ENCODE assay signal across 11 cellular contexts in genomic region chr5:108769352-108769751, GRCh38. TPM values are rescaled to one million over a fixed set of nuclear protein-coding genes. Genes with fewer than 3 reads are reported as not detected.
DNase-seq lines count a peak whose midpoint lies in the region; ATAC-seq lines count a peak whose summit lies in the region.
"Had no signal": no experiment of that assay in that cellular context is flagged by ENCODE, and none has a peak within 500 bp of the region (broad histone marks: within the 10 kb centered on the region; RNA-seq: fewer than 3 reads in every experiment).

No MANE protein-coding gene starts in this region.

- no peaks in the 10 kb centered on the region for H3K27me3 Mint-ChIP-seq in naive thymus-derived CD8-positive, alpha-beta T cell

- H3K36me3 Mint-ChIP-seq in naive thymus-derived CD8-positive, alpha-beta T cell: peaks cover 0 to 21% (median 13%) of the 10 kb centered on the region in 3 donors

- POLR2A ChIA-PET in naive thymus-derived CD8-positive, alpha-beta T cell (lab: Charles Lee): no interaction called here

- peak overlapping the region in 6 of 10 donors; percentile 5 to 29 (median 14) for H3K27ac Mint-ChIP-seq in naive thymus-derived CD8-positive, alpha-beta T cell

- peaks cover 0 to 6% (median 0%) of the 10 kb centered on the region in 9 donors for H3K9me3 Mint-ChIP-seq in naive thymus-derived CD8-positive, alpha-beta T cell

- peaks cover 6 to 12% (median 9%) of the 10 kb centered on the region in 4 donors for H3K4me1 Mint-ChIP-seq in naive thymus-derived CD8-positive, alpha-beta T cell

- peak overlapping the region in 3 of 10 donors; percentile 2 to 22 (median 16) for H3K4me3 Mint-ChIP-seq in naive thymus-derived CD8-positive, alpha-beta T cell

- no peak for DNase-seq in naive thymus-derived CD8-positive, alpha-beta T cell
- DNase-seq in DMS114 treated with DMSO at 0.1 percent for 48 hours (lab: John Stamatoyannopoulos, UW; ENCODE audit: unreplicated experiment): no peak
- DNase-seq in A172 (ENCODE audit: low spot score): no peak
- no peak for DNase-seq in stimulated activated CD4-positive, alpha-beta T cell treated with anti-CD3 and anti-CD28 coated beads, Interleukin-4, amount 100 ng/mL, for 1 hour
- DNase-seq in effector CD4-positive, alpha-beta T cell: no peak
- DNase-seq: Caco-2, erythroblast, NCI-H524 had no signal

- ATAC-seq in GM18909 (IDR thresholded peaks at IDR 0.05; ENCODE audit: poor library complexity, unreplicated experiment) (peak; percentile 79), GM21723 (IDR thresholded peaks at IDR 0.05; ENCODE audit: unreplicated experiment) (peak; percentile 81), HG03521 (IDR thresholded peaks at IDR 0.05; ENCODE audit: unreplicated experiment) (peak; percentile 68)
- no peak for ATAC-seq in naive thymus-derived CD8-positive, alpha-beta T cell

RNA-seq across cellular contexts. Expression of gene FER, which starts 21.7 kb away (rescaled TPM):
- total RNA-seq in naive thymus-derived CD8-positive, alpha-beta T cell: 10 to 100 TPM; 11.4 to 13.8 TPM
- 10 to 100 TPM in 1 of 3 donors, 1 to 10 TPM in 2; 8.8 to 15.0 (median 8.9) TPM for polyA plus RNA-seq in naive thymus-derived CD8-positive, alpha-beta T cell
- 16.5 and 29.3 TPM in 2 replicates for total RNA-seq in A172 (2014; rRNA removed; shearing (Covaris generic))

Comparison
In these comparisons a context has a peak if more than half of its experiments do, and no peak if none do; other contexts are left out.
1. ATAC-seq: peak in GM18909 (single experiment), GM21723 (single experiment) and HG03521 (single experiment); none in naive thymus-derived CD8-positive, alpha-beta T cell (0 of 2).